In genomic region chr9:7298123-7298522, GRCh38 we compare ENCODE assay signal across 10 cellular contexts.
DNase-seq lines count a peak whose midpoint lies in the region; ATAC-seq lines count a peak whose summit lies in the region.
"Had no signal": no experiment of that assay in that cellular context is flagged by ENCODE, and none has a peak within 500 bp of the region (broad histone marks: within the 10 kb centered on the region; RNA-seq: fewer than 3 reads in every experiment).

No MANE protein-coding gene starts in this region.

- no peak overlapping the region for H3K27ac ChIP-seq in substantia nigra (ENCODE audit: low read depth, low read length, poor library complexity, severe bottlenecking)

- DNase-seq in stimulated activated CD4-positive, alpha-beta T cell treated with anti-CD3 and anti-CD28 coated beads, Interleukin-15, amount 100 ng/mL, for 48 hours (ENCODE audit: low read depth in 2 of 2), result peak; percentile 27 to 36
- DNase-seq in stimulated activated CD4-positive, alpha-beta T cell treated with anti-CD3 and anti-CD28 coated beads, Interleukin-12 subunit alpha, Interleukin-12 subunit beta, amount 100 ng/mL, for 4 hours, result no peak
- peak; percentile 22 to 37 for DNase-seq in activated CD4-positive, alpha-beta T cell treated with anti-CD3 and anti-CD28 coated beads, Interleukin-2, amount 50 U/mL, for 48 hours
- DNase-seq in NCI-H1694 (lab: John Stamatoyannopoulos, UW), result no peak
- DNase-seq in stimulated activated naive CD4-positive, alpha-beta T cell treated with Interleukin-2 at 50 U/mL for 16 hours (lab: John Stamatoyannopoulos, UW), result no peak
- no peak for DNase-seq in substantia nigra (lab: John Stamatoyannopoulos, UW)
- no peak for DNase-seq in NCI-H1417 (lab: John Stamatoyannopoulos, UW)
- DNase-seq: IMR-90, kidney had no signal

- peak; percentile 99 for ATAC-seq in HG02885 (IDR thresholded peaks at IDR 0.05; ENCODE audit: poor library complexity, unreplicated experiment)

Comparison
In these comparisons a context has a peak if more than half of its experiments do, and no peak if none do; other contexts are left out.
1. DNase-seq: peak in stimulated activated CD4-positive, alpha-beta T cell treated with anti-CD3 and anti-CD28 coated beads, Interleukin-15, amount 100 ng/mL, for 48 hours (2 of 2) and activated CD4-positive, alpha-beta T cell treated with anti-CD3 and anti-CD28 coated beads, Interleukin-2, amount 50 U/mL, for 48 hours (2 of 2); none in stimulated activated CD4-positive, alpha-beta T cell treated with anti-CD3 and anti-CD28 coated beads, Interleukin-12 subunit alpha, Interleukin-12 subunit beta, amount 100 ng/mL, for 4 hours (single experiment), NCI-H1694 (single experiment), stimulated activated naive CD4-positive, alpha-beta T cell treated with Interleukin-2 at 50 U/mL for 16 hours (single experiment), substantia nigra (0 of 49) and NCI-H1417 (0 of 3).